Comparison of ENCODE assay signal across 25 cellular contexts in the genomic region with DNA sequence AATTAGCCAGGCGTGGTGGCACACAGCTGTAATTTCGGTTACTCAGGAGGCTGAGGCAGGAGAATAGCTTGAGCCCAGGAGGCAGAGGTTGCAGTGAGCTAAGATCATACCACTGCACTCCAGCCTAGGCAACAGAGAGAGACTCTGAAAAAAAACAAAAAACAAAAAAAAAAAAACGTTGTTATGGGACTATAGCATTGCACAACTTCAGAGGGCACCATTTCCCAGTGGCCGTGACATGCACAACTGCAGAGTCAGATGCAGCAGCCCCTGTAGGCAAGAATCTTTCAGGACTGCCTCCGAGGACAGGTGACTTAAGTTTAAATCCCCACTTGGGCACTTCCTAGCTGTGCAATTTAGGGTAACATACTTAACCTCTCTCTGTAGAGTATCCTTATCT.
DNase-seq lines count a peak whose midpoint lies in the region; ATAC-seq and TF ChIP-seq lines count a peak whose summit lies in the region.
"Had no signal": no experiment of that assay in that cellular context is flagged by ENCODE, and none has a peak within 500 bp of the region (broad histone marks: within the 10 kb centered on the region; RNA-seq: fewer than 3 reads in every experiment).

No MANE protein-coding gene starts in this region.

- H3K9me3 Mint-ChIP-seq in endodermal cell = no peaks in the 10 kb centered on the region
- H3K9me3 Mint-ChIP-seq: CD4-positive, alpha-beta T cell; CD8-positive, alpha-beta memory T cell had no signal

- DNase-seq in cardiac septum (ENCODE audit: low spot score) = peak; percentile 46
- no peak for DNase-seq in heart right ventricle
- DNase-seq in RWPE2 (ENCODE audit: low spot score) = peak; percentile 27
- no peak for DNase-seq in endodermal cell
- DNase-seq in posterior vena cava (ENCODE audit: low spot score) = peak; percentile 3
- no peak for DNase-seq in HEK293T (ENCODE audit: extremely low spot score)
- DNase-seq in ureter (ENCODE audit: low spot score) = no peak
- no peak for DNase-seq in NCI-H748 treated with DMSO at 0.1 percent for 48 hours (lab: John Stamatoyannopoulos, UW)
- DNase-seq: 8988T; ACHN; AML-193; BE2C; CD4-positive, alpha-beta T cell; CD8-positive, alpha-beta memory T cell; DMS 273 treated with DMSO at 0.1 percent for 48 hours; DMS79; EL; GDM1; GOT3; H7; HCEC 1CT had no signal

- H3K27me3 Mint-ChIP-seq in endodermal cell (ENCODE audit: insufficient read depth) = no peaks in the 10 kb centered on the region

- no peak for ATAC-seq in heart right ventricle
- ATAC-seq in RWPE2 (ENCODE audit: low read depth) = no peak
- ATAC-seq: A549, GM12878 had no signal

- H3K27me3 ChIP-seq in heart right ventricle (peaks cover 0 to 9% (median 0%) of the 10 kb centered on the region in 7 donors), RWPE2 (ENCODE audit: insufficient read depth, poor library complexity, severe bottlenecking) (no peaks in the 10 kb centered on the region), endodermal cell (ENCODE audit: control insufficient read depth, insufficient read depth, low read length, poor library complexity, severe bottlenecking) (no peaks in the 10 kb centered on the region)
- H3K27me3 ChIP-seq: BE2C; BLaER1 treated with 17β-estradiol and CSF1 and Interleukin-3, amounts not matched to agents 10 nM and 100 nM had no signal

- H3K36me3 ChIP-seq in heart right ventricle (no peaks in the 10 kb centered on the region), RWPE2 (ENCODE audit: low read depth) (no peaks in the 10 kb centered on the region), endodermal cell (ENCODE audit: control insufficient read depth, insufficient read depth, low read length) (no peaks in the 10 kb centered on the region)
- H3K36me3 ChIP-seq: BE2C; BLaER1 treated with 17β-estradiol and CSF1 and Interleukin-3, amounts not matched to agents 10 nM and 100 nM had no signal

- intact Hi-C loops in cardiac septum (cut with DNase I) (no loop called here), heart right ventricle (cut with DNase I) (no loop called here), posterior vena cava (cut with DNase I) (no loop called here)

- H3K36me3 Mint-ChIP-seq in endodermal cell (ENCODE audit: low read depth) = no peaks in the 10 kb centered on the region
- H3K36me3 Mint-ChIP-seq: CD14-positive monocyte had no signal

- 84 to 92% methylated on average over 5 of the region's 5 CpGs for WGBS in heart right ventricle, 2 donors
- 84 to 97% methylated on average over 4 to 5 of the region's 5 CpGs for WGBS in endodermal cell (ENCODE audit: insufficient coverage in 1 of 2, insufficient read length in 1 of 2), 2 experiments

- H3K4me3 ChIP-seq in heart right ventricle = no peak overlapping the region
- H3K4me3 ChIP-seq in RWPE2 (ENCODE audit: severe bottlenecking) = no peak overlapping the region
- H3K4me3 ChIP-seq in endodermal cell (ENCODE audit: low read length) = no peak overlapping the region
- H3K4me3 ChIP-seq: A549; BLaER1 treated with 17β-estradiol and CSF1 and Interleukin-3, amounts not matched to agents 10 nM and 100 nM; GM12878 had no signal

- H3K4me1 Mint-ChIP-seq in endodermal cell = no peaks in the 10 kb centered on the region
- H3K4me1 Mint-ChIP-seq: CD8-positive, alpha-beta memory T cell had no signal

- no peak overlapping the region for H3K27ac Mint-ChIP-seq in endodermal cell
- H3K27ac Mint-ChIP-seq: CD14-positive monocyte; CD4-positive, alpha-beta T cell; CD8-positive, alpha-beta memory T cell had no signal

- CTCF ChIA-PET in HEK293T (lab: Yijun Ruan, JAX) = no interaction called here

- TF ChIP-seq CTCF in heart right ventricle (IDR thresholded peaks at IDR 0.05) (no peak), RWPE2 (IDR thresholded peaks at IDR 0.05; ENCODE audit: poor library complexity, severe bottlenecking) (no peak), endodermal cell (conservative IDR thresholded peaks at IDR 0.05) (peak; percentile 41)

- POLR2A ChIA-PET in HEK293T (lab: Yijun Ruan, JAX) = no interaction called here

- no peak overlapping the region for H3K27ac ChIP-seq in heart right ventricle
- H3K27ac ChIP-seq in RWPE2 (ENCODE audit: poor library complexity, severe bottlenecking) = no peak overlapping the region
- no peak overlapping the region for H3K27ac ChIP-seq in endodermal cell (ENCODE audit: low read depth, low read length)
- H3K27ac ChIP-seq: A549; BLaER1 treated with 17β-estradiol and CSF1 and Interleukin-3, amounts not matched to agents 10 nM and 100 nM had no signal

- H3K4me1 ChIP-seq in heart right ventricle = no peaks in the 10 kb centered on the region
- H3K4me1 ChIP-seq in RWPE2 (ENCODE audit: insufficient read depth, poor library complexity, severe bottlenecking) = no peaks in the 10 kb centered on the region
- H3K4me1 ChIP-seq in endodermal cell (ENCODE audit: control insufficient read depth, insufficient read depth, low read length) = no peaks in the 10 kb centered on the region
- H3K4me1 ChIP-seq: A549, BE2C had no signal

- H3K9ac ChIP-seq in endodermal cell (ENCODE audit: extremely low read depth, low read length, poor library complexity, severe bottlenecking) = no peak overlapping the region
- H3K9ac ChIP-seq: BLaER1 treated with 17β-estradiol and CSF1 and Interleukin-3, amounts not matched to agents 10 nM and 100 nM had no signal

- H3K9me3 ChIP-seq in heart right ventricle (no peaks in the 10 kb centered on the region), RWPE2 (ENCODE audit: severe bottlenecking) (no peaks in the 10 kb centered on the region), endodermal cell (ENCODE audit: control insufficient read depth, low read length) (no peaks in the 10 kb centered on the region)
- H3K9me3 ChIP-seq: A549; BE2C; BLaER1 treated with 17β-estradiol and CSF1 and Interleukin-3, amounts not matched to agents 10 nM and 100 nM had no signal

- no peak overlapping the region for H3K4me3 Mint-ChIP-seq in endodermal cell
- H3K4me3 Mint-ChIP-seq: CD14-positive monocyte; CD4-positive, alpha-beta T cell; CD8-positive, alpha-beta memory T cell had no signal

TF ChIP-seq in HEK293T, 16 proteins besides CTCF, POLR2A, EP300 and RAD21:
- TF ChIP-seq FOXA1 (IDR thresholded peaks at IDR 0.05) (no peak), SP1 (IDR thresholded peaks at IDR 0.05) (no peak), ARNT (IDR thresholded peaks at IDR 0.05) (no peak), BHLHE40 (IDR thresholded peaks at IDR 0.05; ENCODE audit: borderline replicate concordance) (no peak), CTBP1 (IDR thresholded peaks at IDR 0.05; ENCODE audit: borderline replicate concordance) (no peak), TARDBP (IDR thresholded peaks at IDR 0.05) (no peak), LEF1 (IDR thresholded peaks at IDR 0.05; ENCODE audit: borderline replicate concordance) (no peak)
- TF ChIP-seq, protein P1, sequence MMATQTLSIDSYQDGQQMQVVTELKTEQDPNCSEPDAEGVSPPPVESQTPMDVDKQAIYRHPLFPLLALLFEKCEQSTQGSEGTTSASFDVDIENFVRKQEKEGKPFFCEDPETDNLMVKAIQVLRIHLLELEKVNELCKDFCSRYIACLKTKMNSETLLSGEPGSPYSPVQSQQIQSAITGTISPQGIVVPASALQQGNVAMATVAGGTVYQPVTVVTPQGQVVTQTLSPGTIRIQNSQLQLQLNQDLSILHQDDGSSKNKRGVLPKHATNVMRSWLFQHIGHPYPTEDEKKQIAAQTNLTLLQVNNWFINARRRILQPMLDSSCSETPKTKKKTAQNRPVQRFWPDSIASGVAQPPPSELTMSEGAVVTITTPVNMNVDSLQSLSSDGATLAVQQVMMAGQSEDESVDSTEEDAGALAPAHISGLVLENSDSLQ (IDR thresholded peaks at IDR 0.05) = no peak
TF ChIP-seq in HEK293T: peak in this region for 0.

Comparison
In these comparisons a context has a peak if more than half of its experiments do, and no peak if none do; other contexts are left out.
1. DNase-seq: peak in cardiac septum (single experiment), RWPE2 (single experiment) and posterior vena cava (single experiment); none in heart right ventricle (0 of 2), endodermal cell (single experiment), HEK293T (single experiment), ureter (single experiment) and NCI-H748 treated with DMSO at 0.1 percent for 48 hours (single experiment).